In genomic region chr7:143901710-143902587, GRCh38 we compare ENCODE assay signal across 8 cellular contexts. TPM values are rescaled to one million over a fixed set of nuclear protein-coding genes. Genes with fewer than 3 reads are reported as not detected.
DNase-seq lines count a peak whose midpoint lies in the region; ATAC-seq and TF ChIP-seq lines count a peak whose summit lies in the region.

TSS of gene TCAF1 (minus strand) at chr7:143902176. CDS start at chr7:143876608, 25,568 bp downstream.

- H3K27me3 ChIP-seq in uterus: no peaks in the 10 kb centered on the region

- peak; percentile 77 to 85 for TF ChIP-seq POLR2A in uterus (IDR thresholded peaks at IDR 0.05)

- H3K27ac ChIP-seq in angular gyrus (ENCODE audit: low read depth, low read length) (peak within 1 kb of the TSS; percentile 90), uterus (peak within 1 kb of the TSS; percentile 95 to 97)

- in situ Hi-C loops in GM13977 (cut with MboI; ENCODE audit: low pct_unique_long_range_greater_than_20kb, low sequenced_read_pairs, unreplicated experiment): no loop called here

- peaks cover 0 to 10% of the 10 kb centered on the region in 2 donors for H3K4me1 ChIP-seq in uterus

- intact Hi-C loops in left ventricle myocardium superior (cut with micrococcal nuclease) (no loop called here), uterus (cut with DNase I; ENCODE audit: low total_unique reads) (no loop called here)

- H3K36me3 ChIP-seq in uterus: no peaks in the 10 kb centered on the region

- peak; percentile 92 for DNase-seq in GM13977 (ENCODE audit: low spot score)
- DNase-seq in NCI-H146 (lab: John Stamatoyannopoulos, UW): peak; percentile 96
- DNase-seq in T-helper 2 cell: peak; percentile 77 to 93 (median 83)
- peak; percentile 98 for DNase-seq in left ventricle myocardium superior
- peak; percentile 87 for DNase-seq in pulmonary artery endothelial cell (ENCODE audit: low read depth, low spot score)
- DNase-seq in uterus: peak; percentile 96 to 98

- ATAC-seq in HG02870 (IDR thresholded peaks at IDR 0.05; ENCODE audit: unreplicated experiment): peak; percentile 90
- ATAC-seq in left ventricle myocardium superior: peak; percentile 98

- TF ChIP-seq CTCF in GM13977 (IDR thresholded peaks at IDR 0.05; ENCODE audit: extremely low read depth, insufficient read depth, missing control alignments) (peak; percentile 35), uterus (IDR thresholded peaks at IDR 0.05) (peak in 3 of 4 experiments; percentile 19 to 33 (median 20))

- no peaks in the 10 kb centered on the region for H3K9me3 ChIP-seq in uterus

- peak within 1 kb of the TSS; percentile 61 to 79 for H3K4me3 ChIP-seq in uterus

RNA-seq across cellular contexts. Expression of gene TCAF1, which starts in this region (rescaled TPM):
- 35.9 TPM for total RNA-seq in left ventricle myocardium superior
- 40.0 and 55.4 TPM in 2 replicates for total RNA-seq in pulmonary artery endothelial cell
- total RNA-seq in uterus: 100 to 1,000 TPM in 1 of 4 donors, 10 to 100 TPM in 3; 12.3 to 137 (median 46.6) TPM

Comparison
In these comparisons a context has a peak if more than half of its experiments do, and no peak if none do; other contexts are left out.
1. Peak in every context shown above with its lines: DNase-seq, ATAC-seq, H3K4me3 ChIP-seq and H3K27ac ChIP-seq.